ENCODE assay signal across 1 cellular context in genomic region chr1:165137551-165138316, GRCh38.
TF ChIP-seq lines count a peak whose summit lies in the region.

No MANE protein-coding gene starts in this region.

TF ChIP-seq in HepG2, 621 proteins besides CTCF, POLR2A, EP300 and RAD21 (continued from another document and continues in another):
- TF ChIP-seq, protein P1, sequence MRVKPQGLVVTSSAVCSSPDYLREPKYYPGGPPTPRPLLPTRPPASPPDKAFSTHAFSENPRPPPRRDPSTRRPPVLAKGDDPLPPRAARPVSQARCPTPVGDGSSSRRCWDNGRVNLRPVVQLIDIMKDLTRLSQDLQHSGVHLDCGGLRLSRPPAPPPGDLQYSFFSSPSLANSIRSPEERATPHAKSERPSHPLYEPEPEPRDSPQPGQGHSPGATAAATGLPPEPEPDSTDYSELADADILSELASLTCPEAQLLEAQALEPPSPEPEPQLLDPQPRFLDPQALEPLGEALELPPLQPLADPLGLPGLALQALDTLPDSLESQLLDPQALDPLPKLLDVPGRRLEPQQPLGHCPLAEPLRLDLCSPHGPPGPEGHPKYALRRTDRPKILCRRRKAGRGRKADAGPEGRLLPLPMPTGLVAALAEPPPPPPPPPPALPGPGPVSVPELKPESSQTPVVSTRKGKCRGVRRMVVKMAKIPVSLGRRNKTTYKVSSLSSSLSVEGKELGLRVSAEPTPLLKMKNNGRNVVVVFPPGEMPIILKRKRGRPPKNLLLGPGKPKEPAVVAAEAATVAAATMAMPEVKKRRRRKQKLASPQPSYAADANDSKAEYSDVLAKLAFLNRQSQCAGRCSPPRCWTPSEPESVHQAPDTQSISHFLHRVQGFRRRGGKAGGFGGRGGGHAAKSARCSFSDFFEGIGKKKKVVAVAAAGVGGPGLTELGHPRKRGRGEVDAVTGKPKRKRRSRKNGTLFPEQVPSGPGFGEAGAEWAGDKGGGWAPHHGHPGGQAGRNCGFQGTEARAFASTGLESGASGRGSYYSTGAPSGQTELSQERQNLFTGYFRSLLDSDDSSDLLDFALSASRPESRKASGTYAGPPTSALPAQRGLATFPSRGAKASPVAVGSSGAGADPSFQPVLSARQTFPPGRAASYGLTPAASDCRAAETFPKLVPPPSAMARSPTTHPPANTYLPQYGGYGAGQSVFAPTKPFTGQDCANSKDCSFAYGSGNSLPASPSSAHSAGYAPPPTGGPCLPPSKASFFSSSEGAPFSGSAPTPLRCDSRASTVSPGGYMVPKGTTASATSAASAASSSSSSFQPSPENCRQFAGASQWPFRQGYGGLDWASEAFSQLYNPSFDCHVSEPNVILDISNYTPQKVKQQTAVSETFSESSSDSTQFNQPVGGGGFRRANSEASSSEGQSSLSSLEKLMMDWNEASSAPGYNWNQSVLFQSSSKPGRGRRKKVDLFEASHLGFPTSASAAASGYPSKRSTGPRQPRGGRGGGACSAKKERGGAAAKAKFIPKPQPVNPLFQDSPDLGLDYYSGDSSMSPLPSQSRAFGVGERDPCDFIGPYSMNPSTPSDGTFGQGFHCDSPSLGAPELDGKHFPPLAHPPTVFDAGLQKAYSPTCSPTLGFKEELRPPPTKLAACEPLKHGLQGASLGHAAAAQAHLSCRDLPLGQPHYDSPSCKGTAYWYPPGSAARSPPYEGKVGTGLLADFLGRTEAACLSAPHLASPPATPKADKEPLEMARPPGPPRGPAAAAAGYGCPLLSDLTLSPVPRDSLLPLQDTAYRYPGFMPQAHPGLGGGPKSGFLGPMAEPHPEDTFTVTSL (CRISPR knock-in tag; IDR thresholded peaks at IDR 0.05; ENCODE audit: borderline replicate concordance) = peak; percentile 76; the same call in 1 of the 2 replicates
- TF ChIP-seq, protein P2, sequence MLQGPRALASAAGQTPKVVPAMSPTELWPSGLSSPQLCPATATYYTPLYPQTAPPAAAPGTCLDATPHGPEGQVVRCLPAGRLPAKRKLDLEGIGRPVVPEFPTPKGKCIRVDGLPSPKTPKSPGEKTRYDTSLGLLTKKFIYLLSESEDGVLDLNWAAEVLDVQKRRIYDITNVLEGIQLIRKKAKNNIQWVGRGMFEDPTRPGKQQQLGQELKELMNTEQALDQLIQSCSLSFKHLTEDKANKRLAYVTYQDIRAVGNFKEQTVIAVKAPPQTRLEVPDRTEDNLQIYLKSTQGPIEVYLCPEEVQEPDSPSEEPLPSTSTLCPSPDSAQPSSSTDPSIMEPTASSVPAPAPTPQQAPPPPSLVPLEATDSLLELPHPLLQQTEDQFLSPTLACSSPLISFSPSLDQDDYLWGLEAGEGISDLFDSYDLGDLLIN (CRISPR knock-in tag; IDR thresholded peaks at IDR 0.05; ENCODE audit: borderline replicate concordance) = no peak
- TF ChIP-seq ATAD3A (CRISPR knock-in tag; IDR thresholded peaks at IDR 0.05) = no peak
- no peak for TF ChIP-seq GPN1 (CRISPR knock-in tag; IDR thresholded peaks at IDR 0.05; ENCODE audit: borderline replicate concordance)
- no peak for TF ChIP-seq ZFP36L1 (CRISPR knock-in tag; IDR thresholded peaks at IDR 0.05)
- TF ChIP-seq, protein P3, sequence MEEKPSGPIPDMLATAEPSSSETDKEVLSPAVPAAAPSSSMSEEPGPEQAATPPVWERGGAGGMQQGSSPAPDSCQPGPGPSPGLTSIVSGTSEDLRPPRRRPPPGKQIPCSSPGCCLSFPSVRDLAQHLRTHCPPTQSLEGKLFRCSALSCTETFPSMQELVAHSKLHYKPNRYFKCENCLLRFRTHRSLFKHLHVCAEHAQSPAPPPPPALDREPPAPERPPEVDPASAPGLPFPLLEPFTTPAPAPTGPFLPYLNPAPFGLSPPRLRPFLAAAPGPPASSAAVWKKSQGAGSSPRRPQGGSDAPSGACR (CRISPR knock-in tag; IDR thresholded peaks at IDR 0.05) = no peak
- no peak for TF ChIP-seq ZNF329 (CRISPR knock-in tag; IDR thresholded peaks at IDR 0.05; ENCODE audit: low read depth)
- no peak for TF ChIP-seq ZNF569 (CRISPR knock-in tag; IDR thresholded peaks at IDR 0.05; ENCODE audit: borderline replicate concordance)
- TF ChIP-seq ZNF510 (CRISPR knock-in tag; IDR thresholded peaks at IDR 0.05; ENCODE audit: low read depth) = no peak
- TF ChIP-seq SRY (CRISPR knock-in tag; IDR thresholded peaks at IDR 0.05) = no peak
- TF ChIP-seq, protein P4, sequence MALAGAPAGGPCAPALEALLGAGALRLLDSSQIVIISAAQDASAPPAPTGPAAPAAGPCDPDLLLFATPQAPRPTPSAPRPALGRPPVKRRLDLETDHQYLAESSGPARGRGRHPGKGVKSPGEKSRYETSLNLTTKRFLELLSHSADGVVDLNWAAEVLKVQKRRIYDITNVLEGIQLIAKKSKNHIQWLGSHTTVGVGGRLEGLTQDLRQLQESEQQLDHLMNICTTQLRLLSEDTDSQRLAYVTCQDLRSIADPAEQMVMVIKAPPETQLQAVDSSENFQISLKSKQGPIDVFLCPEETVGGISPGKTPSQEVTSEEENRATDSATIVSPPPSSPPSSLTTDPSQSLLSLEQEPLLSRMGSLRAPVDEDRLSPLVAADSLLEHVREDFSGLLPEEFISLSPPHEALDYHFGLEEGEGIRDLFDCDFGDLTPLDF (CRISPR knock-in tag; IDR thresholded peaks at IDR 0.05) = no peak
- TF ChIP-seq, protein P5, sequence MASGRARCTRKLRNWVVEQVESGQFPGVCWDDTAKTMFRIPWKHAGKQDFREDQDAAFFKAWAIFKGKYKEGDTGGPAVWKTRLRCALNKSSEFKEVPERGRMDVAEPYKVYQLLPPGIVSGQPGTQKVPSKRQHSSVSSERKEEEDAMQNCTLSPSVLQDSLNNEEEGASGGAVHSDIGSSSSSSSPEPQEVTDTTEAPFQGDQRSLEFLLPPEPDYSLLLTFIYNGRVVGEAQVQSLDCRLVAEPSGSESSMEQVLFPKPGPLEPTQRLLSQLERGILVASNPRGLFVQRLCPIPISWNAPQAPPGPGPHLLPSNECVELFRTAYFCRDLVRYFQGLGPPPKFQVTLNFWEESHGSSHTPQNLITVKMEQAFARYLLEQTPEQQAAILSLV (CRISPR knock-in tag; IDR thresholded peaks at IDR 0.05; ENCODE audit: borderline replicate concordance) = no peak
- TF ChIP-seq, protein P6, sequence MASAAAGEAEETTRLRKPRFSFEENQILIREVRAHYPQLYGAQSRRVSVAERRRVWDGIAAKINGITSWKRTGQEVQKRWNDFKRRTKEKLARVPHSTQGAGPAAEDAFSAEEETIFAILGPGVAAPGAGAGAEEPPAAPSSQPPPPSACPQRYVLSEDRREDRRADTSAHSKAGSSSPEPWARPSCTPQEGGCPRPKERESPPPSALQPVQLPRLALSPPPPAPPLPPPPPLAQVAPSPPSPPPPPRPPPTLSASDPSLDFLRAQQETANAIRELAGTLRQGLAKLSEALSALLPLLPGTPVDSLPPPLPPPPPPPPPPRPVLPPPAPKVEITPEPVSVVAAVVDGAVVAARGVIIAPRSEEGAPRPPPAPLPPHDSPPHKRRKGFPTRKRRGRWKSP (CRISPR knock-in tag; IDR thresholded peaks at IDR 0.05) = no peak
- TF ChIP-seq ZNF264 (CRISPR knock-in tag; IDR thresholded peaks at IDR 0.05) = no peak
- TF ChIP-seq NKX3-1 (CRISPR knock-in tag; IDR thresholded peaks at IDR 0.05) = no peak
- no peak for TF ChIP-seq KAT7 (CRISPR knock-in tag; IDR thresholded peaks at IDR 0.05; ENCODE audit: borderline replicate concordance)
- TF ChIP-seq SOX13 (IDR thresholded peaks at IDR 0.05) = peak; percentile 40; the same call in 1 of the 2 replicates
- TF ChIP-seq SOX13 (CRISPR knock-in tag; conservative IDR thresholded peaks at IDR 0.05 in 1 of 2, IDR thresholded peaks at IDR 0.05 in 1 of 2) = peak in 1 of 2 experiments; percentile 92; a peak in 2 of 4 replicates
- no peak for TF ChIP-seq ZNF280B (CRISPR knock-in tag; IDR thresholded peaks at IDR 0.05; ENCODE audit: borderline replicate concordance)
- no peak for TF ChIP-seq ZNF484 (CRISPR knock-in tag; IDR thresholded peaks at IDR 0.05; ENCODE audit: borderline replicate concordance, low read depth)
- no peak for TF ChIP-seq SMARCC2 (IDR thresholded peaks at IDR 0.05)
- no peak for TF ChIP-seq ZBTB46 (CRISPR knock-in tag; IDR thresholded peaks at IDR 0.05; ENCODE audit: borderline replicate concordance)
- no peak for TF ChIP-seq ZNF530 (CRISPR knock-in tag; IDR thresholded peaks at IDR 0.05; ENCODE audit: low read depth)
- TF ChIP-seq NAIF1 (CRISPR knock-in tag; IDR thresholded peaks at IDR 0.05; ENCODE audit: borderline replicate concordance) = no peak
- no peak for TF ChIP-seq POLR2AphosphoS5 (IDR thresholded peaks at IDR 0.05; ENCODE audit: low read depth, low read length)
- peak; percentile 96 for TF ChIP-seq NR2F6 (IDR thresholded peaks at IDR 0.05)
- peak; percentile 89 for TF ChIP-seq NR2F6 (CRISPR knock-in tag; IDR thresholded peaks at IDR 0.05)
- TF ChIP-seq, protein P7, sequence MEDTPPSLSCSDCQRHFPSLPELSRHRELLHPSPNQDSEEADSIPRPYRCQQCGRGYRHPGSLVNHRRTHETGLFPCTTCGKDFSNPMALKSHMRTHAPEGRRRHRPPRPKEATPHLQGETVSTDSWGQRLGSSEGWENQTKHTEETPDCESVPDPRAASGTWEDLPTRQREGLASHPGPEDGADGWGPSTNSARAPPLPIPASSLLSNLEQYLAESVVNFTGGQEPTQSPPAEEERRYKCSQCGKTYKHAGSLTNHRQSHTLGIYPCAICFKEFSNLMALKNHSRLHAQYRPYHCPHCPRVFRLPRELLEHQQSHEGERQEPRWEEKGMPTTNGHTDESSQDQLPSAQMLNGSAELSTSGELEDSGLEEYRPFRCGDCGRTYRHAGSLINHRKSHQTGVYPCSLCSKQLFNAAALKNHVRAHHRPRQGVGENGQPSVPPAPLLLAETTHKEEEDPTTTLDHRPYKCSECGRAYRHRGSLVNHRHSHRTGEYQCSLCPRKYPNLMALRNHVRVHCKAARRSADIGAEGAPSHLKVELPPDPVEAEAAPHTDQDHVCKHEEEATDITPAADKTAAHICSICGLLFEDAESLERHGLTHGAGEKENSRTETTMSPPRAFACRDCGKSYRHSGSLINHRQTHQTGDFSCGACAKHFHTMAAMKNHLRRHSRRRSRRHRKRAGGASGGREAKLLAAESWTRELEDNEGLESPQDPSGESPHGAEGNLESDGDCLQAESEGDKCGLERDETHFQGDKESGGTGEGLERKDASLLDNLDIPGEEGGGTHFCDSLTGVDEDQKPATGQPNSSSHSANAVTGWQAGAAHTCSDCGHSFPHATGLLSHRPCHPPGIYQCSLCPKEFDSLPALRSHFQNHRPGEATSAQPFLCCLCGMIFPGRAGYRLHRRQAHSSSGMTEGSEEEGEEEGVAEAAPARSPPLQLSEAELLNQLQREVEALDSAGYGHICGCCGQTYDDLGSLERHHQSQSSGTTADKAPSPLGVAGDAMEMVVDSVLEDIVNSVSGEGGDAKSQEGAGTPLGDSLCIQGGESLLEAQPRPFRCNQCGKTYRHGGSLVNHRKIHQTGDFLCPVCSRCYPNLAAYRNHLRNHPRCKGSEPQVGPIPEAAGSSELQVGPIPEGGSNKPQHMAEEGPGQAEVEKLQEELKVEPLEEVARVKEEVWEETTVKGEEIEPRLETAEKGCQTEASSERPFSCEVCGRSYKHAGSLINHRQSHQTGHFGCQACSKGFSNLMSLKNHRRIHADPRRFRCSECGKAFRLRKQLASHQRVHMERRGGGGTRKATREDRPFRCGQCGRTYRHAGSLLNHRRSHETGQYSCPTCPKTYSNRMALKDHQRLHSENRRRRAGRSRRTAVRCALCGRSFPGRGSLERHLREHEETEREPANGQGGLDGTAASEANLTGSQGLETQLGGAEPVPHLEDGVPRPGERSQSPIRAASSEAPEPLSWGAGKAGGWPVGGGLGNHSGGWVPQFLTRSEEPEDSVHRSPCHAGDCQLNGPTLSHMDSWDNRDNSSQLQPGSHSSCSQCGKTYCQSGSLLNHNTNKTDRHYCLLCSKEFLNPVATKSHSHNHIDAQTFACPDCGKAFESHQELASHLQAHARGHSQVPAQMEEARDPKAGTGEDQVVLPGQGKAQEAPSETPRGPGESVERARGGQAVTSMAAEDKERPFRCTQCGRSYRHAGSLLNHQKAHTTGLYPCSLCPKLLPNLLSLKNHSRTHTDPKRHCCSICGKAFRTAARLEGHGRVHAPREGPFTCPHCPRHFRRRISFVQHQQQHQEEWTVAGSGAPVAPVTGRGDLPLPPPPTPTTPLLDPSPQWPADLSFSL (CRISPR knock-in tag; IDR thresholded peaks at IDR 0.05) = no peak
- no peak for TF ChIP-seq TARDBP (CRISPR knock-in tag; IDR thresholded peaks at IDR 0.05)
- TF ChIP-seq MYC (CRISPR knock-in tag; IDR thresholded peaks at IDR 0.05; ENCODE audit: borderline replicate concordance) = no peak
- TF ChIP-seq HOXD1 (CRISPR knock-in tag; IDR thresholded peaks at IDR 0.05) = no peak
- TF ChIP-seq CENPT (CRISPR knock-in tag; IDR thresholded peaks at IDR 0.05; ENCODE audit: low read depth) = no peak
- peak; percentile 85 for TF ChIP-seq HHEX (CRISPR knock-in tag; IDR thresholded peaks at IDR 0.05)
- no peak for TF ChIP-seq ZNF660 (CRISPR knock-in tag; IDR thresholded peaks at IDR 0.05; ENCODE audit: borderline replicate concordance, low read depth)
- peak; percentile 47; the same call in 1 of the 2 replicates for TF ChIP-seq SP4 (CRISPR knock-in tag; IDR thresholded peaks at IDR 0.05)
- no peak for TF ChIP-seq FLYWCH1 (CRISPR knock-in tag; IDR thresholded peaks at IDR 0.05)
- no peak for TF ChIP-seq ZNF572 (CRISPR knock-in tag; IDR thresholded peaks at IDR 0.05)
- TF ChIP-seq HNRNPK (IDR thresholded peaks at IDR 0.05; ENCODE audit: low read depth, low read length, poor library complexity, severe bottlenecking) = no peak
- no peak for TF ChIP-seq ZBTB38 (CRISPR knock-in tag; IDR thresholded peaks at IDR 0.05)
- no peak for TF ChIP-seq MED1 (CRISPR knock-in tag; IDR thresholded peaks at IDR 0.05)
- TF ChIP-seq ZNF713 (CRISPR knock-in tag; IDR thresholded peaks at IDR 0.05) = no peak
